1 cellular context compared by ENCODE assay signal in genomic region chr12:49540229-49541139, GRCh38.
TF ChIP-seq lines count a peak whose summit lies in the region.

No MANE protein-coding gene starts in this region.

TF ChIP-seq in HEK293, 187 proteins besides CTCF, POLR2A, EP300 and RAD21 (continued from another document):
- TF ChIP-seq, protein P1, sequence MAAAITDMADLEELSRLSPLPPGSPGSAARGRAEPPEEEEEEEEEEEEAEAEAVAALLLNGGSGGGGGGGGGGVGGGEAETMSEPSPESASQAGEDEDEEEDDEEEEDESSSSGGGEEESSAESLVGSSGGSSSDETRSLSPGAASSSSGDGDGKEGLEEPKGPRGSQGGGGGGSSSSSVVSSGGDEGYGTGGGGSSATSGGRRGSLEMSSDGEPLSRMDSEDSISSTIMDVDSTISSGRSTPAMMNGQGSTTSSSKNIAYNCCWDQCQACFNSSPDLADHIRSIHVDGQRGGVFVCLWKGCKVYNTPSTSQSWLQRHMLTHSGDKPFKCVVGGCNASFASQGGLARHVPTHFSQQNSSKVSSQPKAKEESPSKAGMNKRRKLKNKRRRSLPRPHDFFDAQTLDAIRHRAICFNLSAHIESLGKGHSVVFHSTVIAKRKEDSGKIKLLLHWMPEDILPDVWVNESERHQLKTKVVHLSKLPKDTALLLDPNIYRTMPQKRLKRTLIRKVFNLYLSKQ (tag by site-specific recombination; IDR thresholded peaks at IDR 0.05; ENCODE audit: borderline replicate concordance) = no peak
- 0 out of 2 replicates have a peak, but pooled peaks have one; percentile 8 for TF ChIP-seq ZNF423 (tag by site-specific recombination; IDR thresholded peaks at IDR 0.05)
- TF ChIP-seq, protein P2, sequence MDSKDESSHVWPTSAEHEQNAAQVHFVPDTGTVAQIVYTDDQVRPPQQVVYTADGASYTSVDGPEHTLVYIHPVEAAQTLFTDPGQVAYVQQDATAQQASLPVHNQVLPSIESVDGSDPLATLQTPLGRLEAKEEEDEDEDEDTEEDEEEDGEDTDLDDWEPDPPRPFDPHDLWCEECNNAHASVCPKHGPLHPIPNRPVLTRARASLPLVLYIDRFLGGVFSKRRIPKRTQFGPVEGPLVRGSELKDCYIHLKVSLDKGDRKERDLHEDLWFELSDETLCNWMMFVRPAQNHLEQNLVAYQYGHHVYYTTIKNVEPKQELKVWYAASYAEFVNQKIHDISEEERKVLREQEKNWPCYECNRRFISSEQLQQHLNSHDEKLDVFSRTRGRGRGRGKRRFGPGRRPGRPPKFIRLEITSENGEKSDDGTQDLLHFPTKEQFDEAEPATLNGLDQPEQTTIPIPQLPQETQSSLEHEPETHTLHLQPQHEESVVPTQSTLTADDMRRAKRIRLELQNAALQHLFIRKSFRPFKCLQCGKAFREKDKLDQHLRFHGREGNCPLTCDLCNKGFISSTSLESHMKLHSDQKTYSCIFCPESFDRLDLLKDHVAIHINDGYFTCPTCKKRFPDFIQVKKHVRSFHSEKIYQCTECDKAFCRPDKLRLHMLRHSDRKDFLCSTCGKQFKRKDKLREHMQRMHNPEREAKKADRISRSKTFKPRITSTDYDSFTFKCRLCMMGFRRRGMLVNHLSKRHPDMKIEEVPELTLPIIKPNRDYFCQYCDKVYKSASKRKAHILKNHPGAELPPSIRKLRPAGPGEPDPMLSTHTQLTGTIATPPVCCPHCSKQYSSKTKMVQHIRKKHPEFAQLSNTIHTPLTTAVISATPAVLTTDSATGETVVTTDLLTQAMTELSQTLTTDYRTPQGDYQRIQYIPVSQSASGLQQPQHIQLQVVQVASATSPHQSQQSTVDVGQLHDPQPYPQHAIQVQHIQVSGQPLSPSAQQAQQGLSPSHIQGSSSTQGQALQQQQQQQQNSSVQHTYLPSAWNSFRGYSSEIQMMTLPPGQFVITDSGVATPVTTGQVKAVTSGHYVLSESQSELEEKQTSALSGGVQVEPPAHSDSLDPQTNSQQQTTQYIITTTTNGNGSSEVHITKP (tag by site-specific recombination; IDR thresholded peaks at IDR 0.05) = 0 out of 2 replicates have a peak, but pooled peaks have one; percentile 28
- peak; percentile 66; the same call in 1 of the 2 replicates for TF ChIP-seq SCRT1 (tag by site-specific recombination; IDR thresholded peaks at IDR 0.05; ENCODE audit: borderline replicate concordance)
- TF ChIP-seq SCRT2 (tag by site-specific recombination; IDR thresholded peaks at IDR 0.05) = peak; percentile 67
